ENCODE assay signal across 33 cellular contexts in genomic region chr6:137530404-137530803, GRCh38. TPM values are rescaled to one million over a fixed set of nuclear protein-coding genes. Genes with fewer than 3 reads are reported as not detected.
"Had no signal": no experiment of that assay in that cellular context is flagged by ENCODE, and none has a peak within 500 bp of the region (broad histone marks: within the 10 kb centered on the region; RNA-seq: fewer than 3 reads in every experiment).

No MANE protein-coding gene starts in this region.

- DNase-seq: colonic mucosa; effector CD8-positive, alpha-beta T cell; erythroblast; foreskin fibroblast; heart left ventricle; kidney; natural killer cell; occipital lobe; ovary; posterior cingulate gyrus; psoas muscle; right cardiac atrium; sigmoid colon; stimulated activated CD4-positive, alpha-beta T cell treated with anti-CD3 and anti-CD28 coated beads, Interleukin-4, amount 100 ng/mL, for 4 hours; stimulated activated naive CD8-positive, alpha-beta T cell treated with anti-CD3 and anti-CD28 coated beads, Interleukin-15, Interleukin-2, amounts not matched to agents 100 U/mL and 50 U/mL, for 24 hours; substantia nigra; testis; tibial artery had no signal

- H3K4me1 ChIP-seq: colonic mucosa, gastroesophageal sphincter, heart left ventricle, psoas muscle, sigmoid colon, testis, tibial artery had no signal

- H3K36me3 ChIP-seq: colonic mucosa, gastroesophageal sphincter, heart left ventricle, ovary, sigmoid colon, tibial artery had no signal

- ATAC-seq: gastroesophageal sphincter; heart left ventricle; left lobe of liver; natural killer cell; psoas muscle; right cardiac atrium; stimulated activated memory B cell treated with anti-CD40 and anti-IgM and Interleukin-4, amounts not matched to agents 10 μg/mL and 1 μg/mL and 100 μg/mL, for 72 hours; stimulated activated naive CD8-positive, alpha-beta T cell treated with anti-CD3 and anti-CD28 coated beads, Interleukin-15, Interleukin-2, amounts not matched to agents 100 U/mL and 50 U/mL, for 24 hours had no signal

- H3K27ac ChIP-seq: colonic mucosa, gastroesophageal sphincter, heart left ventricle, hepatocyte, ovary, psoas muscle, sigmoid colon, testis, tibial artery had no signal

- H2AFZ ChIP-seq: hepatocyte had no signal

- H3K4me1 Mint-ChIP-seq: memory B cell; natural killer cell; stimulated activated memory B cell treated with anti-CD40 and anti-IgM and Interleukin-4, amounts not matched to agents 10 μg/mL and 1 μg/mL and 100 μg/mL, for 72 hours had no signal

- H3K9me3 ChIP-seq: colonic mucosa, ovary, psoas muscle, sigmoid colon, testis, tibial artery had no signal

- H3K79me2 ChIP-seq: hepatocyte had no signal

- H3K36me3 Mint-ChIP-seq: natural killer cell, type B pancreatic cell had no signal

- H3K4me3 ChIP-seq: colonic mucosa, gastroesophageal sphincter, heart left ventricle, hepatocyte, lung, ovary, psoas muscle, sigmoid colon, testis, tibial artery had no signal

- H3K4me2 ChIP-seq: hepatocyte had no signal

- H3K27ac Mint-ChIP-seq: dendritic cell treated with granulocyte-macrophage colony-stimulating factor and Interleukin-4, amounts not matched to agents 40 ng/mL and 50 ng/mL, for 4 days; memory B cell; natural killer cell; stimulated activated memory B cell treated with anti-CD40 and anti-IgM and Interleukin-4, amounts not matched to agents 10 μg/mL and 1 μg/mL and 100 μg/mL, for 72 hours; type B pancreatic cell had no signal

- H3K27me3 ChIP-seq: colonic mucosa, gastroesophageal sphincter, hepatocyte, ovary, sigmoid colon, testis, tibial artery had no signal

- H3K4me3 Mint-ChIP-seq: dendritic cell treated with granulocyte-macrophage colony-stimulating factor and Interleukin-4, amounts not matched to agents 40 ng/mL and 50 ng/mL, for 4 days; memory B cell; natural killer cell; stimulated activated memory B cell treated with anti-CD40 and anti-IgM and Interleukin-4, amounts not matched to agents 10 μg/mL and 1 μg/mL and 100 μg/mL, for 72 hours; type B pancreatic cell had no signal

RNA-seq across cellular contexts. Expression of gene OLIG3, which starts 36.2 kb away (rescaled TPM):
- total RNA-seq: colonic mucosa, endothelial cell of umbilical vein, heart left ventricle, hepatocyte, kidney, left lobe of liver, liver, lung, mononuclear cell, natural killer cell, occipital lobe, ovary, psoas muscle, renal cortical epithelial cell, right cardiac atrium, sigmoid colon, skeletal muscle tissue, testis, urinary bladder had no signal
- polyA plus RNA-seq: endothelial cell of umbilical vein, heart left ventricle, hepatocyte, liver, lung, neural cell, ovary, psoas muscle, right cardiac atrium, sigmoid colon, urinary bladder had no signal
